ENCODE assay signal across 2 cellular contexts in genomic region chr19:676007-676342, GRCh38.
TF ChIP-seq lines count a peak whose summit lies in the region.

No MANE protein-coding gene starts in this region.

TF ChIP-seq in SK-N-SH, 30 proteins besides CTCF, POLR2A, EP300 and RAD21:
- TF ChIP-seq, protein P1, sequence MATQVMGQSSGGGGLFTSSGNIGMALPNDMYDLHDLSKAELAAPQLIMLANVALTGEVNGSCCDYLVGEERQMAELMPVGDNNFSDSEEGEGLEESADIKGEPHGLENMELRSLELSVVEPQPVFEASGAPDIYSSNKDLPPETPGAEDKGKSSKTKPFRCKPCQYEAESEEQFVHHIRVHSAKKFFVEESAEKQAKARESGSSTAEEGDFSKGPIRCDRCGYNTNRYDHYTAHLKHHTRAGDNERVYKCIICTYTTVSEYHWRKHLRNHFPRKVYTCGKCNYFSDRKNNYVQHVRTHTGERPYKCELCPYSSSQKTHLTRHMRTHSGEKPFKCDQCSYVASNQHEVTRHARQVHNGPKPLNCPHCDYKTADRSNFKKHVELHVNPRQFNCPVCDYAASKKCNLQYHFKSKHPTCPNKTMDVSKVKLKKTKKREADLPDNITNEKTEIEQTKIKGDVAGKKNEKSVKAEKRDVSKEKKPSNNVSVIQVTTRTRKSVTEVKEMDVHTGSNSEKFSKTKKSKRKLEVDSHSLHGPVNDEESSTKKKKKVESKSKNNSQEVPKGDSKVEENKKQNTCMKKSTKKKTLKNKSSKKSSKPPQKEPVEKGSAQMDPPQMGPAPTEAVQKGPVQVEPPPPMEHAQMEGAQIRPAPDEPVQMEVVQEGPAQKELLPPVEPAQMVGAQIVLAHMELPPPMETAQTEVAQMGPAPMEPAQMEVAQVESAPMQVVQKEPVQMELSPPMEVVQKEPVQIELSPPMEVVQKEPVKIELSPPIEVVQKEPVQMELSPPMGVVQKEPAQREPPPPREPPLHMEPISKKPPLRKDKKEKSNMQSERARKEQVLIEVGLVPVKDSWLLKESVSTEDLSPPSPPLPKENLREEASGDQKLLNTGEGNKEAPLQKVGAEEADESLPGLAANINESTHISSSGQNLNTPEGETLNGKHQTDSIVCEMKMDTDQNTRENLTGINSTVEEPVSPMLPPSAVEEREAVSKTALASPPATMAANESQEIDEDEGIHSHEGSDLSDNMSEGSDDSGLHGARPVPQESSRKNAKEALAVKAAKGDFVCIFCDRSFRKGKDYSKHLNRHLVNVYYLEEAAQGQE (IDR thresholded peaks at IDR 0.05; ENCODE audit: low read depth, low read length): no peak
- TF ChIP-seq NFIC (IDR thresholded peaks at IDR 0.05; ENCODE audit: borderline replicate concordance) (no peak), YY1 (IDR thresholded peaks at IDR 0.05; ENCODE audit: low read depth) (no peak), CHD2 (IDR thresholded peaks at IDR 0.05; ENCODE audit: low read length, partially characterized antibody) (no peak), USF1 (IDR thresholded peaks at IDR 0.05; ENCODE audit: borderline replicate concordance, low read depth) (no peak), ZBTB33 (IDR thresholded peaks at IDR 0.05; ENCODE audit: borderline replicate concordance, low read depth) (no peak), FOXJ3 (CRISPR knock-in tag; IDR thresholded peaks at IDR 0.05) (no peak), ELF1 (IDR thresholded peaks at IDR 0.05) (no peak), TAF1 (IDR thresholded peaks at IDR 0.05; ENCODE audit: borderline replicate concordance, low read depth, low read length) (no peak), MAX (IDR thresholded peaks at IDR 0.05; ENCODE audit: low read depth) (no peak), JUND (IDR thresholded peaks at IDR 0.05) (no peak), SMC3 (IDR thresholded peaks at IDR 0.05; ENCODE audit: low read depth, low read length) (no peak), RXRA (IDR thresholded peaks at IDR 0.05; ENCODE audit: borderline replicate concordance, low read depth) (no peak)

TF ChIP-seq in SK-N-SH treated with all-trans-retinoic acid at 6 μM for 48 hours, 23 proteins besides CTCF, POLR2A, EP300 and RAD21 (continued from another document):
- TF ChIP-seq PATZ1 (CRISPR knock-in tag; IDR thresholded peaks at IDR 0.05; ENCODE audit: borderline replicate concordance) (no peak), TCF4 (CRISPR knock-in tag; IDR thresholded peaks at IDR 0.05; ENCODE audit: borderline replicate concordance) (no peak), ISL1 (CRISPR knock-in tag; IDR thresholded peaks at IDR 0.05) (no peak)
- TF ChIP-seq, protein P2, sequence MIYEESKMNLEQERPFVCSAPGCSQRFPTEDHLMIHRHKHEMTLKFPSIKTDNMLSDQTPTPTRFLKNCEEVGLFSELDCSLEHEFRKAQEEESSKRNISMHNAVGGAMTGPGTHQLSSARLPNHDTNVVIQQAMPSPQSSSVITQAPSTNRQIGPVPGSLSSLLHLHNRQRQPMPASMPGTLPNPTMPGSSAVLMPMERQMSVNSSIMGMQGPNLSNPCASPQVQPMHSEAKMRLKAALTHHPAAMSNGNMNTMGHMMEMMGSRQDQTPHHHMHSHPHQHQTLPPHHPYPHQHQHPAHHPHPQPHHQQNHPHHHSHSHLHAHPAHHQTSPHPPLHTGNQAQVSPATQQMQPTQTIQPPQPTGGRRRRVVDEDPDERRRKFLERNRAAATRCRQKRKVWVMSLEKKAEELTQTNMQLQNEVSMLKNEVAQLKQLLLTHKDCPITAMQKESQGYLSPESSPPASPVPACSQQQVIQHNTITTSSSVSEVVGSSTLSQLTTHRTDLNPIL (CRISPR knock-in tag; IDR thresholded peaks at IDR 0.05; ENCODE audit: low read depth): no peak
